3 cellular contexts compared by ENCODE assay signal in genomic region chrX:134547047-134547679, GRCh38.
A peak's percentile ranks its signal among the peaks of the same experiment; 100 is the strongest.
TF ChIP-seq lines count a peak whose summit lies in the region.

No MANE protein-coding gene starts in this region.

TF ChIP-seq in SK-N-SH, 30 proteins besides CTCF, POLR2A, EP300 and RAD21 (continued from another document):
- TF ChIP-seq, protein P1, sequence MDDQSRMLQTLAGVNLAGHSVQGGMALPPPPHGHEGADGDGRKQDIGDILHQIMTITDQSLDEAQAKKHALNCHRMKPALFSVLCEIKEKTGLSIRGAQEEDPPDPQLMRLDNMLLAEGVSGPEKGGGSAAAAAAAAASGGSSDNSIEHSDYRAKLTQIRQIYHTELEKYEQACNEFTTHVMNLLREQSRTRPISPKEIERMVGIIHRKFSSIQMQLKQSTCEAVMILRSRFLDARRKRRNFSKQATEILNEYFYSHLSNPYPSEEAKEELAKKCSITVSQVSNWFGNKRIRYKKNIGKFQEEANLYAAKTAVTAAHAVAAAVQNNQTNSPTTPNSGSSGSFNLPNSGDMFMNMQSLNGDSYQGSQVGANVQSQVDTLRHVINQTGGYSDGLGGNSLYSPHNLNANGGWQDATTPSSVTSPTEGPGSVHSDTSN (IDR thresholded peaks at IDR 0.05): no peak
- TF ChIP-seq SMC3 (IDR thresholded peaks at IDR 0.05; ENCODE audit: low read depth, low read length) (no peak), TCF12 (IDR thresholded peaks at IDR 0.05) (no peak), RXRA (IDR thresholded peaks at IDR 0.05; ENCODE audit: borderline replicate concordance, low read depth) (no peak), ELF1 (IDR thresholded peaks at IDR 0.05) (no peak), YY1 (IDR thresholded peaks at IDR 0.05; ENCODE audit: low read depth) (no peak), MXI1 (IDR thresholded peaks at IDR 0.05; ENCODE audit: low read depth, low read length) (no peak), GABPA (IDR thresholded peaks at IDR 0.05; ENCODE audit: low read depth) (no peak), NRF1 (IDR thresholded peaks at IDR 0.05; ENCODE audit: low read depth, low read length) (no peak), FOXM1 (IDR thresholded peaks at IDR 0.05; ENCODE audit: low read depth) (no peak), POLR2AphosphoS5 (IDR thresholded peaks at IDR 0.05; ENCODE audit: low read depth, low read length) (no peak), MAX (IDR thresholded peaks at IDR 0.05; ENCODE audit: low read depth) (no peak; the same call in 1 of the 2 replicates), JUND (IDR thresholded peaks at IDR 0.05) (no peak)
- TF ChIP-seq, protein P2, sequence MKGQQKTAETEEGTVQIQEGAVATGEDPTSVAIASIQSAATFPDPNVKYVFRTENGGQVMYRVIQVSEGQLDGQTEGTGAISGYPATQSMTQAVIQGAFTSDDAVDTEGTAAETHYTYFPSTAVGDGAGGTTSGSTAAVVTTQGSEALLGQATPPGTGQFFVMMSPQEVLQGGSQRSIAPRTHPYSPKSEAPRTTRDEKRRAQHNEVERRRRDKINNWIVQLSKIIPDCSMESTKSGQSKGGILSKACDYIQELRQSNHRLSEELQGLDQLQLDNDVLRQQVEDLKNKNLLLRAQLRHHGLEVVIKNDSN (IDR thresholded peaks at IDR 0.05; ENCODE audit: borderline replicate concordance, low read depth): no peak

TF ChIP-seq in SK-N-SH treated with all-trans-retinoic acid at 6 μM for 48 hours, 23 proteins besides CTCF, POLR2A, EP300 and RAD21 (continued from another document):
- TF ChIP-seq, protein P3, sequence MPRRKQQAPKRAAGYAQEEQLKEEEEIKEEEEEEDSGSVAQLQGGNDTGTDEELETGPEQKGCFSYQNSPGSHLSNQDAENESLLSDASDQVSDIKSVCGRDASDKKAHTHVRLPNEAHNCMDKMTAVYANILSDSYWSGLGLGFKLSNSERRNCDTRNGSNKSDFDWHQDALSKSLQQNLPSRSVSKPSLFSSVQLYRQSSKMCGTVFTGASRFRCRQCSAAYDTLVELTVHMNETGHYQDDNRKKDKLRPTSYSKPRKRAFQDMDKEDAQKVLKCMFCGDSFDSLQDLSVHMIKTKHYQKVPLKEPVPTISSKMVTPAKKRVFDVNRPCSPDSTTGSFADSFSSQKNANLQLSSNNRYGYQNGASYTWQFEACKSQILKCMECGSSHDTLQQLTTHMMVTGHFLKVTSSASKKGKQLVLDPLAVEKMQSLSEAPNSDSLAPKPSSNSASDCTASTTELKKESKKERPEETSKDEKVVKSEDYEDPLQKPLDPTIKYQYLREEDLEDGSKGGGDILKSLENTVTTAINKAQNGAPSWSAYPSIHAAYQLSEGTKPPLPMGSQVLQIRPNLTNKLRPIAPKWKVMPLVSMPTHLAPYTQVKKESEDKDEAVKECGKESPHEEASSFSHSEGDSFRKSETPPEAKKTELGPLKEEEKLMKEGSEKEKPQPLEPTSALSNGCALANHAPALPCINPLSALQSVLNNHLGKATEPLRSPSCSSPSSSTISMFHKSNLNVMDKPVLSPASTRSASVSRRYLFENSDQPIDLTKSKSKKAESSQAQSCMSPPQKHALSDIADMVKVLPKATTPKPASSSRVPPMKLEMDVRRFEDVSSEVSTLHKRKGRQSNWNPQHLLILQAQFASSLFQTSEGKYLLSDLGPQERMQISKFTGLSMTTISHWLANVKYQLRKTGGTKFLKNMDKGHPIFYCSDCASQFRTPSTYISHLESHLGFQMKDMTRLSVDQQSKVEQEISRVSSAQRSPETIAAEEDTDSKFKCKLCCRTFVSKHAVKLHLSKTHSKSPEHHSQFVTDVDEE (CRISPR knock-in tag; IDR thresholded peaks at IDR 0.05): no peak
- TF ChIP-seq CSDC2 (CRISPR knock-in tag; IDR thresholded peaks at IDR 0.05) (no peak), OSR1 (CRISPR knock-in tag; IDR thresholded peaks at IDR 0.05) (no peak), BACH2 (CRISPR knock-in tag; IDR thresholded peaks at IDR 0.05; ENCODE audit: borderline replicate concordance) (no peak), PPARA (CRISPR knock-in tag; IDR thresholded peaks at IDR 0.05; ENCODE audit: borderline replicate concordance) (no peak), ZNF70 (CRISPR knock-in tag; IDR thresholded peaks at IDR 0.05) (no peak)
- TF ChIP-seq, protein P4, sequence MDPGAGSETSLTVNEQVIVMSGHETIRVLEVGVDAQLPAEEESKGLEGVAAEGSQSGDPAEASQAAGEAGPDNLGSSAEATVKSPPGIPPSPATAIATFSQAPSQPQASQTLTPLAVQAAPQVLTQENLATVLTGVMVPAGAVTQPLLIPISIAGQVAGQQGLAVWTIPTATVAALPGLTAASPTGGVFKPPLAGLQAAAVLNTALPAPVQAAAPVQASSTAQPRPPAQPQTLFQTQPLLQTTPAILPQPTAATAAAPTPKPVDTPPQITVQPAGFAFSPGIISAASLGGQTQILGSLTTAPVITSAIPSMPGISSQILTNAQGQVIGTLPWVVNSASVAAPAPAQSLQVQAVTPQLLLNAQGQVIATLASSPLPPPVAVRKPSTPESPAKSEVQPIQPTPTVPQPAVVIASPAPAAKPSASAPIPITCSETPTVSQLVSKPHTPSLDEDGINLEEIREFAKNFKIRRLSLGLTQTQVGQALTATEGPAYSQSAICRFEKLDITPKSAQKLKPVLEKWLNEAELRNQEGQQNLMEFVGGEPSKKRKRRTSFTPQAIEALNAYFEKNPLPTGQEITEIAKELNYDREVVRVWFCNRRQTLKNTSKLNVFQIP (CRISPR knock-in tag; IDR thresholded peaks at IDR 0.05; ENCODE audit: borderline replicate concordance, low read depth): no peak

TF ChIP-seq in K562, 482 proteins besides CTCF, POLR2A, EP300 and RAD21 (continued from another document):
- TF ChIP-seq, protein P5, sequence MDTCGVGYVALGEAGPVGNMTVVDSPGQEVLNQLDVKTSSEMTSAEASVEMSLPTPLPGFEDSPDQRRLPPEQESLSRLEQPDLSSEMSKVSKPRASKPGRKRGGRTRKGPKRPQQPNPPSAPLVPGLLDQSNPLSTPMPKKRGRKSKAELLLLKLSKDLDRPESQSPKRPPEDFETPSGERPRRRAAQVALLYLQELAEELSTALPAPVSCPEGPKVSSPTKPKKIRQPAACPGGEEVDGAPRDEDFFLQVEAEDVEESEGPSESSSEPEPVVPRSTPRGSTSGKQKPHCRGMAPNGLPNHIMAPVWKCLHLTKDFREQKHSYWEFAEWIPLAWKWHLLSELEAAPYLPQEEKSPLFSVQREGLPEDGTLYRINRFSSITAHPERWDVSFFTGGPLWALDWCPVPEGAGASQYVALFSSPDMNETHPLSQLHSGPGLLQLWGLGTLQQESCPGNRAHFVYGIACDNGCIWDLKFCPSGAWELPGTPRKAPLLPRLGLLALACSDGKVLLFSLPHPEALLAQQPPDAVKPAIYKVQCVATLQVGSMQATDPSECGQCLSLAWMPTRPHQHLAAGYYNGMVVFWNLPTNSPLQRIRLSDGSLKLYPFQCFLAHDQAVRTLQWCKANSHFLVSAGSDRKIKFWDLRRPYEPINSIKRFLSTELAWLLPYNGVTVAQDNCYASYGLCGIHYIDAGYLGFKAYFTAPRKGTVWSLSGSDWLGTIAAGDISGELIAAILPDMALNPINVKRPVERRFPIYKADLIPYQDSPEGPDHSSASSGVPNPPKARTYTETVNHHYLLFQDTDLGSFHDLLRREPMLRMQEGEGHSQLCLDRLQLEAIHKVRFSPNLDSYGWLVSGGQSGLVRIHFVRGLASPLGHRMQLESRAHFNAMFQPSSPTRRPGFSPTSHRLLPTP (IDR thresholded peaks at IDR 0.05; ENCODE audit: borderline replicate concordance, extremely low read depth, insufficient read length): no peak
- TF ChIP-seq MEIS2 (IDR thresholded peaks at IDR 0.05; ENCODE audit: partially characterized antibody) (peak; percentile 52), MCM2 (IDR thresholded peaks at IDR 0.05; ENCODE audit: low read depth) (no peak), DNMT1 (IDR thresholded peaks at IDR 0.05) (no peak), POLR2AphosphoS5 (IDR thresholded peaks at IDR 0.05; ENCODE audit: control insufficient read depth, insufficient read depth, low read depth, low read length) (no peak), ZNF512 (tag; IDR thresholded peaks at IDR 0.05) (no peak), CEBPB (tag; IDR thresholded peaks at IDR 0.05) (peak; percentile 73), NEUROD1 (IDR thresholded peaks at IDR 0.05; ENCODE audit: borderline replicate concordance, low read depth, low read length, partially characterized antibody) (no peak), ZNF212 (CRISPR knock-in tag; IDR thresholded peaks at IDR 0.05) (no peak), SRF (CRISPR knock-in tag; IDR thresholded peaks at IDR 0.05) (no peak), FOXP1 (CRISPR knock-in tag; IDR thresholded peaks at IDR 0.05) (no peak), LEF1 (IDR thresholded peaks at IDR 0.05) (no peak), ZNF551 (CRISPR knock-in tag; IDR thresholded peaks at IDR 0.05) (no peak), RBM39 (optimal IDR thresholded peaks at IDR 0.05; ENCODE audit: low read depth, low read length) (no peak), ZNF316 (IDR thresholded peaks at IDR 0.05) (no peak), NFIX (CRISPR knock-in tag; IDR thresholded peaks at IDR 0.05; ENCODE audit: low read depth) (no peak), ZBTB17 (CRISPR knock-in tag; IDR thresholded peaks at IDR 0.05) (no peak), CBX5 (IDR thresholded peaks at IDR 0.05; ENCODE audit: borderline replicate concordance, low read depth) (no peak), NFE2L1 (tag; IDR thresholded peaks at IDR 0.05; ENCODE audit: borderline replicate concordance, low read depth) (no peak), NR2C1 (IDR thresholded peaks at IDR 0.05) (no peak), NR2C1 (tag; IDR thresholded peaks at IDR 0.05) (no peak), EP400 (IDR thresholded peaks at IDR 0.05) (no peak), KAT8 (IDR thresholded peaks at IDR 0.05; ENCODE audit: low read depth) (no peak), BACH1 (tag; IDR thresholded peaks at IDR 0.05) (no peak), ZNF507 (tag; conservative IDR thresholded peaks at IDR 0.05) (no peak)
TF ChIP-seq in K562: peak in this region for 4.
